Comparison of ENCODE assay signal across 10 cellular contexts in genomic region chr3:120622870-120623718, GRCh38. TPM values are rescaled to one million over a fixed set of nuclear protein-coding genes. Genes with fewer than 3 reads are reported as not detected.
DNase-seq lines count a peak whose midpoint lies in the region; ATAC-seq, FAIRE-seq and TF ChIP-seq lines count a peak whose summit lies in the region.
"Had no signal": no experiment of that assay in that cellular context is flagged by ENCODE, and none has a peak within 500 bp of the region (broad histone marks: within the 10 kb centered on the region; RNA-seq: fewer than 3 reads in every experiment).

No MANE protein-coding gene starts in this region.

- DNase-seq in Daoy (ENCODE audit: low read depth) (peak; percentile 79), HT-29 (ENCODE audit: low spot score) (peak; percentile 59), UCSD-AML1 (lab: John Stamatoyannopoulos, UW; ENCODE audit: unreplicated experiment) (peak; percentile 72), HepG2 (ENCODE audit: low spot score) (peak; percentile 58), pancreas (no peak), hepatic stellate cell (ENCODE audit: low spot score) (no peak), NCI-H446 treated with DMSO at 0.1 percent for 48 hours (lab: John Stamatoyannopoulos, UW) (no peak), frontal cortex (ENCODE audit: low spot score in 2 of 2) (no peak)
- DNase-seq: NCI-H2107 had no signal

- in situ Hi-C loops in HepG2 (cut with HindIII; ENCODE audit: extremely low pct_ligation_motif_present, low pct_unique_long_range_greater_than_20kb): loop anchor here (5.0 kb wide), 1 partner anchor 169 kb away; no protein-coding TSS in a partner anchor

- H3K27ac ChIP-seq in HepG2 (ENCODE audit: extremely low read length, insufficient read depth, low read length) (no peak overlapping the region), pancreas (no peak overlapping the region)
- H3K27ac ChIP-seq: left lung had no signal

- TF ChIP-seq EP300 in HepG2 (IDR thresholded peaks at IDR 0.05; ENCODE audit: low read depth in 2 of 2, low read length in 2 of 2) (no peak), HepG2 (CRISPR knock-in tag; IDR thresholded peaks at IDR 0.05; ENCODE audit: borderline replicate concordance) (no peak)

- 74% methylated on average over 12 of the region's 12 CpGs for WGBS in HepG2 (ENCODE audit: low lambda C conversion rate)
- WGBS in pancreas, 2 donors: 84 to 89% methylated on average over 12 of the region's 12 CpGs

- peak; percentile 37; the same call in 1 of the 2 replicates for TF ChIP-seq RAD21 in HepG2 (CRISPR knock-in tag; IDR thresholded peaks at IDR 0.05)

- peaks cover 0 to 13% of the 10 kb centered on the region in 2 experiments; a peak in 4 of 5 replicates for H3K36me3 ChIP-seq in HepG2 (replicated peaks in 1 of 2; ENCODE audit: control insufficient read depth in 1 of 2, insufficient read depth in 2 of 2, low read length in 2 of 2)
- H3K36me3 ChIP-seq in pancreas: peaks cover 0 to 9% (median 0%) of the 10 kb centered on the region in 3 donors
- H3K36me3 ChIP-seq: left lung had no signal

- POLR2A ChIA-PET in HepG2 (lab: Yijun Ruan, JAX): interaction anchor here (0.6 to 1.0 kb wide), 3 partner anchors 27 to 143 kb away, joined by 3 to 4 read pairs (median 3); partner anchors contain the start of genes HGD and NDUFB4

- no peak overlapping the region for H3K4me2 ChIP-seq in HepG2 (ENCODE audit: low read depth, low read length)

- no peaks in the 10 kb centered on the region for H3K27me3 ChIP-seq in HepG2 (ENCODE audit: control insufficient read depth in 1 of 2, insufficient read depth in 2 of 2, low read length in 2 of 2)
- no peaks in the 10 kb centered on the region for H3K27me3 ChIP-seq in pancreas
- H3K27me3 ChIP-seq: left lung had no signal

- H4K20me1 ChIP-seq in HepG2 (ENCODE audit: insufficient read depth, low read length): no peaks in the 10 kb centered on the region

- H3K4me3 ChIP-seq in HepG2 (replicated peaks in 1 of 3; ENCODE audit: insufficient read depth in 1 of 3, low read depth in 2 of 3, low read length in 3 of 3): no peak overlapping the region
- H3K4me3 ChIP-seq in pancreas: no peak overlapping the region
- H3K4me3 ChIP-seq: left lung had no signal

- BruUV-seq in HepG2 (replicated peaks; lab: Mats Ljungman, UMichigan): no TSS peak

- intact Hi-C loops in HepG2 (cut with micrococcal nuclease; ENCODE audit: unreplicated experiment) (loop anchor here (1.0 to 5.0 kb wide), 2 partner anchors 172 to 529 kb away; no protein-coding TSS in a partner anchor), pancreas (cut with DNase I) (no loop called here)

- no peak overlapping the region for H3K9ac ChIP-seq in HepG2 (ENCODE audit: insufficient read depth, low read depth, low read length)

- ATAC-seq in HepG2 (peak; percentile 70), pancreas (no peak)
- ATAC-seq: left lung had no signal

- peak; percentile 76 for TF ChIP-seq CTCF in HepG2 (CRISPR knock-in tag; IDR thresholded peaks at IDR 0.05)
- TF ChIP-seq CTCF in pancreas (IDR thresholded peaks at IDR 0.05): no peak

- no peaks in the 10 kb centered on the region for H3K79me2 ChIP-seq in HepG2 (ENCODE audit: insufficient read depth, low read length)

- peak; percentile 37 for FAIRE-seq in HepG2 (lab: Jason Lieb, UNC)
- no peak for FAIRE-seq in pancreas (lab: Jason Lieb, UNC)
- no peak for FAIRE-seq in frontal cortex (lab: Jason Lieb, UNC)

- H3K9me3 ChIP-seq in HepG2 (ENCODE audit: low read length): no peaks in the 10 kb centered on the region
- no peaks in the 10 kb centered on the region for H3K9me3 ChIP-seq in pancreas

- H2AFZ ChIP-seq in HepG2 (ENCODE audit: low read length): no peak overlapping the region

- no peak for TF ChIP-seq POLR2A in HepG2 (IDR thresholded peaks at IDR 0.05; ENCODE audit: insufficient read depth in 1 of 2, low read depth in 2 of 2, low read length in 2 of 2)

- H3K4me1 ChIP-seq in HepG2 (ENCODE audit: insufficient read depth, low read length) (no peaks in the 10 kb centered on the region), pancreas (no peaks in the 10 kb centered on the region)
- H3K4me1 ChIP-seq: left lung had no signal

- CTCF ChIA-PET in HepG2 (lab: Yijun Ruan, JAX; ENCODE audit: low intra/inter-chr PET ratio, low total read pairs): interaction anchor here (2.2 kb wide), 1 partner anchor 172 kb away, joined by 27 read pairs; no protein-coding TSS in a partner anchor

TF ChIP-seq in HepG2, 621 proteins besides CTCF, POLR2A, EP300 and RAD21 (continues in another document):
- TF ChIP-seq ZNF225 (CRISPR knock-in tag; IDR thresholded peaks at IDR 0.05): no peak
- TF ChIP-seq SP1 (IDR thresholded peaks at IDR 0.05): no peak
- no peak for TF ChIP-seq SP1 (CRISPR knock-in tag; IDR thresholded peaks at IDR 0.05)
- TF ChIP-seq CHCHD3 (CRISPR knock-in tag; IDR thresholded peaks at IDR 0.05): no peak
- no peak for TF ChIP-seq ZNF768 (CRISPR knock-in tag; IDR thresholded peaks at IDR 0.05)
- no peak for TF ChIP-seq GABPA (IDR thresholded peaks at IDR 0.05; ENCODE audit: low read depth, low read length)
- no peak for TF ChIP-seq GABPA (CRISPR knock-in tag; IDR thresholded peaks at IDR 0.05; ENCODE audit: low read depth)
- TF ChIP-seq E2F2 (CRISPR knock-in tag; IDR thresholded peaks at IDR 0.05; ENCODE audit: borderline replicate concordance): no peak

RNA-seq across cellular contexts. Expression of gene NDUFB4, which starts 27.0 kb away (rescaled TPM):
- 120 and 124 TPM in 2 replicates for total RNA-seq in Daoy (2014; rRNA removed; shearing (Covaris generic))
- 147 and 154 TPM in 2 replicates for total RNA-seq in HT-29 (2014; rRNA removed; shearing (Covaris generic))
- total RNA-seq in HepG2 (2016; rRNA removed; fragmentation: Illumina TruSeq; extraction: Trizol): 115 and 117 TPM in 2 replicates
- 39.9 and 43.6 TPM in 2 replicates for total RNA-seq in HepG2 (2016; cell fraction: cytosol; rRNA removed; fragmentation: Illumina TruSeq; extraction: Trizol; ENCODE audit: low read depth)
- total RNA-seq in HepG2 (2016; cell fraction: insoluble cytoplasmic fraction; rRNA removed; fragmentation: Illumina TruSeq; extraction: Trizol): 110 and 124 TPM in 2 replicates
- 33.6 and 35.8 TPM in 2 replicates for total RNA-seq in HepG2 (2016; cell fraction: membrane; rRNA removed; fragmentation: Illumina TruSeq; extraction: Trizol)
- total RNA-seq in HepG2 (2016; cell fraction: nucleus; rRNA removed; fragmentation: Illumina TruSeq; extraction: Trizol): 55.5 and 56.1 TPM in 2 replicates
- polyA plus RNA-seq in HepG2 (2011; rRNA removed): 114 and 116 TPM in 2 replicates
- polyA plus RNA-seq in HepG2 (2011; cell fraction: cytosol; rRNA removed): 159 and 174 TPM in 2 replicates
- polyA plus RNA-seq in HepG2 (2011; cell fraction: nucleus; rRNA removed): 62.2 and 63.2 TPM in 2 replicates
- polyA plus RNA-seq in HepG2 (2012): 93.3 and 104 TPM in 2 replicates
- 81.3 and 104 TPM in 2 replicates for polyA plus RNA-seq in HepG2 (2016; cell fraction: cytosol; fragmentation: Illumina TruSeq; extraction: Trizol; ENCODE audit: low read depth)
- polyA plus RNA-seq in HepG2 (2016; cell fraction: insoluble cytoplasmic fraction; fragmentation: Illumina TruSeq; extraction: Trizol; ENCODE audit: low read depth): 235 and 273 TPM in 2 replicates
- 63.4 and 67.0 TPM in 2 replicates for polyA plus RNA-seq in HepG2 (2016; cell fraction: membrane; fragmentation: Illumina TruSeq; extraction: Trizol; ENCODE audit: low read depth)
- 131 and 145 TPM in 2 replicates for polyA plus RNA-seq in HepG2 (2016; cell fraction: nucleus; fragmentation: Illumina TruSeq; extraction: Trizol; ENCODE audit: insufficient read depth, low read depth)
- polyA minus RNA-seq in HepG2 (2011; rRNA and poly(A)+ RNA removed; ENCODE audit: low replicate concordance): 56.8 and 189 TPM in 2 replicates
- 65.4 and 78.7 TPM in 2 replicates for polyA minus RNA-seq in HepG2 (2011; cell fraction: cytosol; rRNA and poly(A)+ RNA removed)
- 34.8 and 40.0 TPM in 2 replicates for polyA minus RNA-seq in HepG2 (2011; cell fraction: nucleus; rRNA and poly(A)+ RNA removed)
- 10 to 100 TPM; 43.0 to 55.2 (median 50.8) TPM for total RNA-seq in pancreas
- 100 to 1,000 TPM in 1 of 2 donors, 10 to 100 TPM in 1; 73.2 to 153 TPM for polyA plus RNA-seq in pancreas
- 30.2 TPM for total RNA-seq in frontal cortex

RNA-seq across cellular contexts. Expression of gene HGD, which starts 58.9 kb away (rescaled TPM):
- total RNA-seq in Daoy (2014; rRNA removed; shearing (Covaris generic)): not detected in 2 replicates
- 17.6 and 20.7 TPM in 2 replicates for total RNA-seq in HT-29 (2014; rRNA removed; shearing (Covaris generic))
- 265 and 319 TPM in 2 replicates for total RNA-seq in HepG2 (2016; rRNA removed; fragmentation: Illumina TruSeq; extraction: Trizol)
- 67.0 and 67.5 TPM in 2 replicates for total RNA-seq in HepG2 (2016; cell fraction: cytosol; rRNA removed; fragmentation: Illumina TruSeq; extraction: Trizol; ENCODE audit: low read depth)
- total RNA-seq in HepG2 (2016; cell fraction: insoluble cytoplasmic fraction; rRNA removed; fragmentation: Illumina TruSeq; extraction: Trizol): 256 and 310 TPM in 2 replicates
- total RNA-seq in HepG2 (2016; cell fraction: membrane; rRNA removed; fragmentation: Illumina TruSeq; extraction: Trizol): 82.1 and 92.3 TPM in 2 replicates
- total RNA-seq in HepG2 (2016; cell fraction: nucleus; rRNA removed; fragmentation: Illumina TruSeq; extraction: Trizol): 282 and 300 TPM in 2 replicates
- polyA plus RNA-seq in HepG2 (2011; rRNA removed): 398 and 420 TPM in 2 replicates
- polyA plus RNA-seq in HepG2 (2011; cell fraction: cytosol; rRNA removed): 151 and 200 TPM in 2 replicates
- polyA plus RNA-seq in HepG2 (2011; cell fraction: nucleus; rRNA removed): 745 and 782 TPM in 2 replicates
- 254 and 296 TPM in 2 replicates for polyA plus RNA-seq in HepG2 (2012)
- 44.7 and 45.8 TPM in 2 replicates for polyA plus RNA-seq in HepG2 (2016; cell fraction: cytosol; fragmentation: Illumina TruSeq; extraction: Trizol; ENCODE audit: low read depth)
- 242 and 251 TPM in 2 replicates for polyA plus RNA-seq in HepG2 (2016; cell fraction: insoluble cytoplasmic fraction; fragmentation: Illumina TruSeq; extraction: Trizol; ENCODE audit: low read depth)
- polyA plus RNA-seq in HepG2 (2016; cell fraction: membrane; fragmentation: Illumina TruSeq; extraction: Trizol; ENCODE audit: low read depth): 51.1 and 52.9 TPM in 2 replicates
- 287 and 304 TPM in 2 replicates for polyA plus RNA-seq in HepG2 (2016; cell fraction: nucleus; fragmentation: Illumina TruSeq; extraction: Trizol; ENCODE audit: insufficient read depth, low read depth)
- polyA minus RNA-seq in HepG2 (2011; rRNA and poly(A)+ RNA removed; ENCODE audit: low replicate concordance): 0.42 and 257 TPM in 2 replicates
- polyA minus RNA-seq in HepG2 (2011; cell fraction: cytosol; rRNA and poly(A)+ RNA removed): 107 and 125 TPM in 2 replicates
- 1,013 and 1,338 TPM in 2 replicates for polyA minus RNA-seq in HepG2 (2011; cell fraction: nucleus; rRNA and poly(A)+ RNA removed)
- 10 to 100 TPM in 4 of 6 donors, 1 to 10 TPM in 2; 9.7 to 27.7 (median 16.0) TPM for total RNA-seq in pancreas
- 10 to 100 TPM; 13.5 to 22.7 TPM for polyA plus RNA-seq in pancreas
- under 0.01 TPM for total RNA-seq in frontal cortex

Comparison
In these comparisons a context has a peak if more than half of its experiments do, and no peak if none do; other contexts are left out.
1. DNase-seq: peak in Daoy (single experiment), HT-29 (single experiment), UCSD-AML1 (single experiment) and HepG2 (single experiment); none in pancreas (0 of 6), hepatic stellate cell (single experiment), NCI-H446 treated with DMSO at 0.1 percent for 48 hours (single experiment) and frontal cortex (0 of 2).
2. RNA of gene HGD, which starts 58.9 kb away (total RNA-seq): 67.0 to 319 TPM in HepG2, 17.6 to 20.7 TPM in HT-29 and 9.7 to 27.7 TPM in pancreas; not detected in Daoy and under 0.01 TPM in frontal cortex (single experiment); every median in the first group is over 10 times any median in the second.